27 cellular contexts compared by ENCODE assay signal in genomic region chr22:38139901-38140300, GRCh38. TPM values are rescaled to one million over a fixed set of nuclear protein-coding genes. Genes with fewer than 3 reads are reported as not detected.
"Had no signal": no experiment of that assay in that cellular context is flagged by ENCODE, and none has a peak within 500 bp of the region (broad histone marks: within the 10 kb centered on the region; RNA-seq: fewer than 3 reads in every experiment).

No MANE protein-coding gene starts in this region.

- ATAC-seq: activated T-helper 17 cell treated with anti-CD3 and anti-CD28 coated beads, Interleukin-2, amount 50 U/mL, for 72 hours; left colon; naive thymus-derived CD4-positive, alpha-beta T cell; stimulated activated effector memory CD8-positive, alpha-beta T cell treated with anti-CD3 and anti-CD28 coated beads, Interleukin-12 subunit alpha, Interleukin-12 subunit beta, amount 100 ng/mL, for 72 hours; T-helper 17 cell had no signal

- H3K27me3 ChIP-seq: breast epithelium, neural progenitor cell, right atrium auricular region, upper lobe of left lung had no signal

- H2AFZ ChIP-seq: neural progenitor cell had no signal

- H3K9me3 ChIP-seq: breast epithelium, right atrium auricular region, upper lobe of left lung had no signal

- H3K9ac ChIP-seq: neural progenitor cell had no signal

- H3K4me2 ChIP-seq: neural progenitor cell had no signal

- H3K9me3 Mint-ChIP-seq: activated CD4-positive, alpha-beta memory T cell treated with anti-CD3 and anti-CD28 coated beads, Interleukin-2, amount 10 ng/mL, durations not matched to agents 7 days and 5 days; activated CD4-positive, alpha-beta T cell treated with anti-CD3 and anti-CD28 coated beads, Interleukin-2, amount 10 ng/mL, durations not matched to agents 7 days and 5 days; activated T-cell treated with anti-CD3 and anti-CD28 coated beads, Interleukin-2, amount 50 U/mL, for 24 hours; activated T-helper 17 cell treated with anti-CD3 and anti-CD28 coated beads, Interleukin-2, amount 50 U/mL, for 72 hours; naive thymus-derived CD4-positive, alpha-beta T cell; neural progenitor cell; stimulated activated effector memory CD8-positive, alpha-beta T cell treated with anti-CD3 and anti-CD28 coated beads, Interleukin-12 subunit alpha, Interleukin-12 subunit beta, amount 100 ng/mL, for 72 hours; stimulated activated naive CD8-positive, alpha-beta T cell treated with anti-CD3 and anti-CD28 coated beads, Interleukin-15, Interleukin-2, amounts not matched to agents 100 ng/mL and 50 ng/mL, for 24 hours had no signal

- H3K4me3 ChIP-seq: breast epithelium, neural progenitor cell, right atrium auricular region, skin epidermis, upper lobe of left lung had no signal

- H3K27me3 Mint-ChIP-seq: activated CD4-positive, alpha-beta memory T cell treated with anti-CD3 and anti-CD28 coated beads, Interleukin-2, amount 10 ng/mL, durations not matched to agents 7 days and 5 days; activated CD4-positive, alpha-beta T cell treated with anti-CD3 and anti-CD28 coated beads, Interleukin-2, amount 10 ng/mL, durations not matched to agents 7 days and 5 days; activated T-cell treated with anti-CD3 and anti-CD28 coated beads, Interleukin-2, amount 50 U/mL, for 24 hours; activated T-helper 17 cell treated with anti-CD3 and anti-CD28 coated beads, Interleukin-2, amount 50 U/mL, for 72 hours; naive thymus-derived CD4-positive, alpha-beta T cell; stimulated activated naive CD8-positive, alpha-beta T cell treated with anti-CD3 and anti-CD28 coated beads, Interleukin-15, Interleukin-2, amounts not matched to agents 100 ng/mL and 50 ng/mL, for 24 hours; T-helper 17 cell had no signal

- H3K4me1 ChIP-seq: breast epithelium, neural progenitor cell, right atrium auricular region had no signal

- DNase-seq: activated CD4-positive, alpha-beta memory T cell treated with anti-CD3 and anti-CD28 coated beads, Interleukin-2, amount 10 ng/mL, durations not matched to agents 7 days and 5 days; activated CD4-positive, alpha-beta T cell treated with anti-CD3 and anti-CD28 coated beads, Interleukin-2, amount 10 ng/mL, durations not matched to agents 7 days and 5 days; activated CD4-positive, CD25-positive, alpha-beta regulatory T cell treated with anti-CD3 and anti-CD28 coated beads, Interleukin-2, amount 50 U/mL, for 72 hours; activated CD8-positive, alpha-beta memory T cell treated with anti-CD3 and anti-CD28 coated beads, Interleukin-2, amount 50 U/mL, for 48 hours; activated gamma-delta T cell treated with Interleukin-2 at 50 U/mL for 16 hours; activated naive CD4-positive, alpha-beta T cell treated with anti-CD3 and anti-CD28 coated beads, Interleukin-2, amount 50 U/mL, for 16 hours; activated T-cell treated with anti-CD3 and anti-CD28 coated beads, Interleukin-2, amount 50 U/mL, for 24 hours; effector CD8-positive, alpha-beta T cell; left colon; midbrain; naive thymus-derived CD4-positive, alpha-beta T cell; occipital lobe; stimulated activated CD4-positive, alpha-beta T cell treated with anti-CD3 and anti-CD28 coated beads, Interleukin-4, amount 100 ng/mL, for 24 hours; T-helper 17 cell; T1000; upper lobe of left lung; WERI-Rb-1 had no signal

- H3K36me3 ChIP-seq: breast epithelium, neural progenitor cell had no signal

- H3K27ac ChIP-seq: breast epithelium, epithelial cell of prostate, neural progenitor cell, right atrium auricular region, skin epidermis, upper lobe of left lung, WERI-Rb-1 had no signal

- H3K4me3 Mint-ChIP-seq: activated CD4-positive, alpha-beta memory T cell treated with anti-CD3 and anti-CD28 coated beads, Interleukin-2, amount 10 ng/mL, durations not matched to agents 7 days and 5 days; activated CD4-positive, alpha-beta T cell treated with anti-CD3 and anti-CD28 coated beads, Interleukin-2, amount 10 ng/mL, durations not matched to agents 7 days and 5 days; activated T-cell treated with anti-CD3 and anti-CD28 coated beads, Interleukin-2, amount 50 U/mL, for 24 hours; activated T-helper 17 cell treated with anti-CD3 and anti-CD28 coated beads, Interleukin-2, amount 50 U/mL, for 72 hours; naive thymus-derived CD4-positive, alpha-beta T cell; neural progenitor cell; stimulated activated effector memory CD8-positive, alpha-beta T cell treated with anti-CD3 and anti-CD28 coated beads, Interleukin-12 subunit alpha, Interleukin-12 subunit beta, amount 100 ng/mL, for 72 hours; stimulated activated naive CD8-positive, alpha-beta T cell treated with anti-CD3 and anti-CD28 coated beads, Interleukin-15, Interleukin-2, amounts not matched to agents 100 ng/mL and 50 ng/mL, for 24 hours; T-helper 17 cell had no signal

- H3K27ac Mint-ChIP-seq: activated CD4-positive, alpha-beta memory T cell treated with anti-CD3 and anti-CD28 coated beads, Interleukin-2, amount 10 ng/mL, durations not matched to agents 7 days and 5 days; activated CD4-positive, alpha-beta T cell treated with anti-CD3 and anti-CD28 coated beads, Interleukin-2, amount 10 ng/mL, durations not matched to agents 7 days and 5 days; activated T-cell treated with anti-CD3 and anti-CD28 coated beads, Interleukin-2, amount 50 U/mL, for 24 hours; activated T-helper 17 cell treated with anti-CD3 and anti-CD28 coated beads, Interleukin-2, amount 50 U/mL, for 72 hours; neural progenitor cell; stimulated activated effector memory CD8-positive, alpha-beta T cell treated with anti-CD3 and anti-CD28 coated beads, Interleukin-12 subunit alpha, Interleukin-12 subunit beta, amount 100 ng/mL, for 72 hours; stimulated activated naive CD8-positive, alpha-beta T cell treated with anti-CD3 and anti-CD28 coated beads, Interleukin-15, Interleukin-2, amounts not matched to agents 100 ng/mL and 50 ng/mL, for 24 hours; T-helper 17 cell had no signal

RNA-seq across cellular contexts. Expression of gene BAIAP2L2, which starts 29.4 kb away (rescaled TPM):
- total RNA-seq: dermis microvascular lymphatic vessel endothelial cell, occipital lobe had no signal
- polyA plus RNA-seq: naive thymus-derived CD4-positive, alpha-beta T cell had no signal

RNA-seq across cellular contexts. Expression of gene SLC16A8, which starts 55.9 kb away (rescaled TPM):
- total RNA-seq: activated CD4-positive, alpha-beta memory T cell treated with anti-CD3 and anti-CD28 coated beads, Interleukin-2, amount 10 ng/mL, durations not matched to agents 7 days and 5 days; activated CD4-positive, alpha-beta T cell treated with anti-CD3 and anti-CD28 coated beads, Interleukin-2, amount 10 ng/mL, durations not matched to agents 7 days and 5 days; activated T-helper 17 cell treated with anti-CD3 and anti-CD28 coated beads, Interleukin-2, amount 50 U/mL, for 72 hours; left colon; naive thymus-derived CD4-positive, alpha-beta T cell; T-helper 17 cell had no signal
- polyA plus RNA-seq: keratinocyte; naive thymus-derived CD4-positive, alpha-beta T cell had no signal
